Comparison of ENCODE assay signal across 8 cellular contexts in genomic region chr6:73732845-73733675, GRCh38.
DNase-seq lines count a peak whose midpoint lies in the region; ATAC-seq lines count a peak whose summit lies in the region.

No MANE protein-coding gene starts in this region.

- ATAC-seq in GM18909 (IDR thresholded peaks at IDR 0.05; ENCODE audit: poor library complexity, unreplicated experiment) (peak; percentile 83), HG03139 (IDR thresholded peaks at IDR 0.05; ENCODE audit: unreplicated experiment) (peak; percentile 86)

- peak in 10 of 14 donors; percentile 8 to 31 (median 18) for DNase-seq in C1 segment of cervical spinal cord (lab: John Stamatoyannopoulos, UW)
- DNase-seq in NCI-H526 treated with DMSO at 0.1 percent for 48 hours (lab: John Stamatoyannopoulos, UW) = peak; percentile 7
- peak; percentile 47 to 65 for DNase-seq in activated CD4-positive, alpha-beta T cell treated with anti-CD3 and anti-CD28 coated beads, Interleukin-2, amount 50 U/mL, for 24 hours (ENCODE audit: low read depth in 1 of 2, low spot score in 1 of 2)
- peak; percentile 75 for DNase-seq in ecto neural progenitor cell (ENCODE audit: low spot score)
- DNase-seq in midbrain (lab: John Stamatoyannopoulos, UW) = peak; percentile 50
- peak; percentile 29 to 50 for DNase-seq in stimulated activated CD8-positive, alpha-beta memory T cell treated with anti-CD3 and anti-CD28 coated beads, Interleukin-2, amount 100 ng/mL, for 1 hour (ENCODE audit: low read depth in 2 of 2)

Comparison
In these comparisons a context has a peak if more than half of its experiments do, and no peak if none do; other contexts are left out.
1. Peak in every context shown above with its lines: DNase-seq and ATAC-seq.
2. DNase-seq: peak in every context shown above with its lines; median percentile 75 in ecto neural progenitor cell; 56 in activated CD4-positive, alpha-beta T cell treated with anti-CD3 and anti-CD28 coated beads, Interleukin-2, amount 50 U/mL, for 24 hours; 50 in midbrain; 40 in stimulated activated CD8-positive, alpha-beta memory T cell treated with anti-CD3 and anti-CD28 coated beads, Interleukin-2, amount 100 ng/mL, for 1 hour; 18 in C1 segment of cervical spinal cord; 7 in NCI-H526 treated with DMSO at 0.1 percent for 48 hours.